In genomic region chr12:47741340-47741703, GRCh38 we compare ENCODE assay signal across 9 cellular contexts. TPM values are rescaled to one million over a fixed set of nuclear protein-coding genes. Genes with fewer than 3 reads are reported as not detected.
A peak's percentile ranks its signal among the peaks of the same experiment; 100 is the strongest.
DNase-seq lines count a peak whose midpoint lies in the region; ATAC-seq and TF ChIP-seq lines count a peak whose summit lies in the region.
"Had no signal": no experiment of that assay in that cellular context is flagged by ENCODE, and none has a peak within 500 bp of the region (broad histone marks: within the 10 kb centered on the region; RNA-seq: fewer than 3 reads in every experiment).

No MANE protein-coding gene starts in this region.

- no peaks in the 10 kb centered on the region for H3K9me3 ChIP-seq in MG63

- H3K27me3 ChIP-seq in MG63: no peaks in the 10 kb centered on the region

- DNase-seq in EH (ENCODE audit: low read depth) (peak; percentile 55), MG63 (peak; percentile 46), T-helper 1 cell (peak; percentile 47 to 65 (median 58)), astrocyte of the spinal cord (ENCODE audit: low read depth, low spot score) (peak; percentile 38), midbrain (lab: John Stamatoyannopoulos, UW) (peak; percentile 93), cerebellar nuclear complex (lab: John Stamatoyannopoulos, UW) (no peak)
- peak; percentile 70 for DNase-seq in stimulated activated naive CD8-positive, alpha-beta T cell treated with anti-CD3 and anti-CD28 coated beads, Interleukin-15, Interleukin-2, amounts not matched to agents 100 U/mL and 50 U/mL, for 24 hours

- TF ChIP-seq CTCF in astrocyte of the spinal cord (IDR thresholded peaks at IDR 0.05; ENCODE audit: low read depth, low read length): no peak

- in situ Hi-C loops in astrocyte of the spinal cord (cut with HindIII; ENCODE audit: low sequenced_read_pairs): no loop called here

- H3K4me3 ChIP-seq in MG63 (no peak overlapping the region), astrocyte of the spinal cord (ENCODE audit: low read depth, low read length) (no peak overlapping the region)

- ATAC-seq in stimulated activated naive CD8-positive, alpha-beta T cell treated with anti-CD3 and anti-CD28 coated beads, Interleukin-15, Interleukin-2, amounts not matched to agents 100 U/mL and 50 U/mL, for 24 hours: peak; percentile 50
- ATAC-seq in GM21825 (IDR thresholded peaks at IDR 0.05; ENCODE audit: unreplicated experiment): no peak

- H3K36me3 ChIP-seq in MG63: no peaks in the 10 kb centered on the region

RNA-seq across cellular contexts. Expression of gene ENDOU, which starts 16.0 kb away (rescaled TPM):
- total RNA-seq in MG63 (2014; rRNA removed; shearing (Covaris generic); ENCODE audit: low replicate concordance): not detected in 2 replicates
- total RNA-seq: glomerular endothelial cell had no signal

RNA-seq across cellular contexts. Expression of gene RAPGEF3, which starts 17.4 kb away (rescaled TPM):
- total RNA-seq in MG63 (2014; rRNA removed; shearing (Covaris generic); ENCODE audit: low replicate concordance): 2.9 and 6.1 TPM in 2 replicates

RNA-seq across cellular contexts. Expression of gene SLC48A1, which starts 31.7 kb away (rescaled TPM):
- total RNA-seq in MG63 (2014; rRNA removed; shearing (Covaris generic); ENCODE audit: low replicate concordance): 14.2 and 17.6 TPM in 2 replicates

RNA-seq across cellular contexts. Expression of gene RPAP3, which starts 35.5 kb away (rescaled TPM):
- total RNA-seq in MG63 (2014; rRNA removed; shearing (Covaris generic); ENCODE audit: low replicate concordance): 18.1 and 56.5 TPM in 2 replicates

Comparison
In these comparisons a context has a peak if more than half of its experiments do, and no peak if none do; other contexts are left out.
1. DNase-seq: peak in EH (single experiment), MG63 (single experiment), T-helper 1 cell (5 of 5), astrocyte of the spinal cord (single experiment), midbrain (single experiment) and stimulated activated naive CD8-positive, alpha-beta T cell treated with anti-CD3 and anti-CD28 coated beads, Interleukin-15, Interleukin-2, amounts not matched to agents 100 U/mL and 50 U/mL, for 24 hours (single experiment); none in cerebellar nuclear complex (0 of 2).